Comparison of ENCODE assay signal across 8 cellular contexts in genomic region chr6:12233693-12234551, GRCh38. TPM values are rescaled to one million over a fixed set of nuclear protein-coding genes. Genes with fewer than 3 reads are reported as not detected.
A peak's percentile ranks its signal among the peaks of the same experiment; 100 is the strongest.
DNase-seq lines count a peak whose midpoint lies in the region; ATAC-seq and TF ChIP-seq lines count a peak whose summit lies in the region.

No MANE protein-coding gene starts in this region.

- peaks cover 9% of the 10 kb centered on the region for H3K4me1 ChIP-seq in endodermal cell (ENCODE audit: control insufficient read depth, insufficient read depth, low read length)
- H3K4me1 ChIP-seq in testis, result peaks cover 3% of the 10 kb centered on the region

- no peak for TF ChIP-seq POLR2A in testis (IDR thresholded peaks at IDR 0.05)

- H3K9me3 ChIP-seq in endodermal cell (ENCODE audit: control insufficient read depth, low read length) (no peaks in the 10 kb centered on the region), testis (no peaks in the 10 kb centered on the region)

- peak; percentile 83 for DNase-seq in DMS114 treated with DMSO at 0.1 percent for 48 hours (lab: John Stamatoyannopoulos, UW; ENCODE audit: unreplicated experiment)
- peak; percentile 97 for DNase-seq in HCEC 1CT
- peak; percentile 79 for DNase-seq in NCI-H2227 (lab: John Stamatoyannopoulos, UW; ENCODE audit: unreplicated experiment)
- peak; percentile 82 for DNase-seq in activated CD4-positive, alpha-beta T cell treated with anti-CD3 and anti-CD28 coated beads, Interleukin-2, amount 10 ng/mL, durations not matched to agents 24 days and 14 days
- peak; percentile 66 for DNase-seq in endodermal cell
- peak; percentile 88 for DNase-seq in midbrain (lab: John Stamatoyannopoulos, UW)
- peak; percentile 61 for DNase-seq in testis

- H3K27me3 Mint-ChIP-seq in activated CD4-positive, alpha-beta T cell treated with anti-CD3 and anti-CD28 coated beads, Interleukin-2, amount 10 ng/mL, durations not matched to agents 24 days and 14 days, result peaks cover 1% of the 10 kb centered on the region
- H3K27me3 Mint-ChIP-seq in endodermal cell (ENCODE audit: insufficient read depth), result no peaks in the 10 kb centered on the region

- no peaks in the 10 kb centered on the region for H3K9me3 Mint-ChIP-seq in activated CD4-positive, alpha-beta T cell treated with anti-CD3 and anti-CD28 coated beads, Interleukin-2, amount 10 ng/mL, durations not matched to agents 24 days and 14 days
- H3K9me3 Mint-ChIP-seq in endodermal cell, result no peaks in the 10 kb centered on the region

- no peak overlapping the region for H3K27ac ChIP-seq in endodermal cell (ENCODE audit: low read depth, low read length)
- no peak overlapping the region for H3K27ac ChIP-seq in testis

- no peak overlapping the region for H3K9ac ChIP-seq in endodermal cell (ENCODE audit: extremely low read depth, low read length, poor library complexity, severe bottlenecking)

- peak overlapping the region; percentile 22 for H3K4me3 Mint-ChIP-seq in activated CD4-positive, alpha-beta T cell treated with anti-CD3 and anti-CD28 coated beads, Interleukin-2, amount 10 ng/mL, durations not matched to agents 24 days and 14 days
- no peak overlapping the region for H3K4me3 Mint-ChIP-seq in endodermal cell

- H3K27ac Mint-ChIP-seq in activated CD4-positive, alpha-beta T cell treated with anti-CD3 and anti-CD28 coated beads, Interleukin-2, amount 10 ng/mL, durations not matched to agents 24 days and 14 days, result peak overlapping the region; percentile 64
- no peak overlapping the region for H3K27ac Mint-ChIP-seq in endodermal cell

- H3K36me3 ChIP-seq in endodermal cell (ENCODE audit: control insufficient read depth, insufficient read depth, low read length), result no peaks in the 10 kb centered on the region
- H3K36me3 ChIP-seq in testis (ENCODE audit: low read depth, missing control alignments), result no peaks in the 10 kb centered on the region

- H3K27me3 ChIP-seq in endodermal cell (ENCODE audit: control insufficient read depth, insufficient read depth, low read length, poor library complexity, severe bottlenecking) (no peaks in the 10 kb centered on the region), testis (no peaks in the 10 kb centered on the region)

- peaks cover 42% of the 10 kb centered on the region for H3K4me1 Mint-ChIP-seq in activated CD4-positive, alpha-beta T cell treated with anti-CD3 and anti-CD28 coated beads, Interleukin-2, amount 10 ng/mL, durations not matched to agents 24 days and 14 days
- peaks cover 21% of the 10 kb centered on the region for H3K4me1 Mint-ChIP-seq in endodermal cell

- TF ChIP-seq CTCF in endodermal cell (conservative IDR thresholded peaks at IDR 0.05), result peak; percentile 76
- peak; percentile 66 to 84 (median 77) for TF ChIP-seq CTCF in testis (IDR thresholded peaks at IDR 0.05)

- no peaks in the 10 kb centered on the region for H3K36me3 Mint-ChIP-seq in activated CD4-positive, alpha-beta T cell treated with anti-CD3 and anti-CD28 coated beads, Interleukin-2, amount 10 ng/mL, durations not matched to agents 24 days and 14 days (ENCODE audit: low read depth)
- H3K36me3 Mint-ChIP-seq in endodermal cell (ENCODE audit: low read depth), result no peaks in the 10 kb centered on the region

- H3K4me3 ChIP-seq in endodermal cell (ENCODE audit: low read length) (no peak overlapping the region), testis (no peak overlapping the region)

- intact Hi-C loops in activated CD4-positive, alpha-beta T cell treated with anti-CD3 and anti-CD28 coated beads, Interleukin-2, amount 10 ng/mL, durations not matched to agents 24 days and 14 days (cut with micrococcal nuclease), result loop anchor here (1.0 to 10.0 kb wide), 9 partner anchors 7 to 1221 kb away; no protein-coding TSS in a partner anchor
- intact Hi-C loops in testis (cut with DNase I; ENCODE audit: low total_unique reads), result no loop called here

- ATAC-seq in HG03039 (IDR thresholded peaks at IDR 0.05; ENCODE audit: unreplicated experiment), result no peak

- 93 to 96% methylated on average over 3 to 4 of the region's 4 CpGs for WGBS in endodermal cell (ENCODE audit: insufficient coverage in 1 of 2, insufficient read length in 1 of 2), 2 experiments
- 89% methylated on average over 4 of the region's 4 CpGs for WGBS in testis, 2 donors

RNA-seq across cellular contexts. Expression of gene EDN1, which starts 56.2 kb away (rescaled TPM):
- total RNA-seq in activated CD4-positive, alpha-beta T cell treated with anti-CD3 and anti-CD28 coated beads, Interleukin-2, amount 10 ng/mL, durations not matched to agents 24 days and 14 days, result 0.26 TPM in 1 of 2 replicates, not detected in the other
- total RNA-seq in endodermal cell (under 1 TPM; 0.27 to 0.46 TPM), testis (10 to 100 TPM; 12.8 to 18.4 TPM)
- polyA plus RNA-seq in endodermal cell (2013, experiment 1 of 2), result 3.5 TPM
- polyA plus RNA-seq in endodermal cell (2013, experiment 2 of 2), result 4.5 TPM
- 6.4 TPM for polyA plus RNA-seq in testis (ENCODE audit: insufficient read depth, low read depth, low replicate concordance)

Comparison
In these comparisons a context has a peak if more than half of its experiments do, and no peak if none do; other contexts are left out.
1. RNA of gene EDN1, which starts 56.2 kb away (total RNA-seq): 12.8 to 18.4 TPM in testis; 0.27 to 0.46 TPM in endodermal cell and 0.26 TPM in activated CD4-positive, alpha-beta T cell treated with anti-CD3 and anti-CD28 coated beads, Interleukin-2, amount 10 ng/mL, durations not matched to agents 24 days and 14 days; every median in the first group is over 4 times any median in the second.
2. Peak in every context shown above with its lines, with median percentiles within 50 percentile points of each other: DNase-seq.